ENCODE assay signal across 1 cellular context in genomic region chr21:44650973-44651675, GRCh38.
TF ChIP-seq lines count a peak whose summit lies in the region.

No MANE protein-coding gene starts in this region.

TF ChIP-seq in H1, 55 proteins besides CTCF, POLR2A, EP300 and RAD21:
- TF ChIP-seq FOSL1 (IDR thresholded peaks at IDR 0.05; ENCODE audit: insufficient read depth, low read depth, low read length) (no peak), SRF (IDR thresholded peaks at IDR 0.05; ENCODE audit: low read depth, low read length) (no peak), KDM4A (IDR thresholded peaks at IDR 0.05; ENCODE audit: low read depth, low read length, severe bottlenecking) (no peak), GTF2F1 (IDR thresholded peaks at IDR 0.05; ENCODE audit: borderline replicate concordance, low read depth, low read length) (no peak), JUN (IDR thresholded peaks at IDR 0.05; ENCODE audit: low read depth, low read length) (no peak)
- TF ChIP-seq, protein P1, sequence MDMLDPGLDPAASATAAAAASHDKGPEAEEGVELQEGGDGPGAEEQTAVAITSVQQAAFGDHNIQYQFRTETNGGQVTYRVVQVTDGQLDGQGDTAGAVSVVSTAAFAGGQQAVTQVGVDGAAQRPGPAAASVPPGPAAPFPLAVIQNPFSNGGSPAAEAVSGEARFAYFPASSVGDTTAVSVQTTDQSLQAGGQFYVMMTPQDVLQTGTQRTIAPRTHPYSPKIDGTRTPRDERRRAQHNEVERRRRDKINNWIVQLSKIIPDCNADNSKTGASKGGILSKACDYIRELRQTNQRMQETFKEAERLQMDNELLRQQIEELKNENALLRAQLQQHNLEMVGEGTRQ (IDR thresholded peaks at IDR 0.05; ENCODE audit: low read length), result no peak
